ENCODE assay signal across 15 cellular contexts in the genomic region with DNA sequence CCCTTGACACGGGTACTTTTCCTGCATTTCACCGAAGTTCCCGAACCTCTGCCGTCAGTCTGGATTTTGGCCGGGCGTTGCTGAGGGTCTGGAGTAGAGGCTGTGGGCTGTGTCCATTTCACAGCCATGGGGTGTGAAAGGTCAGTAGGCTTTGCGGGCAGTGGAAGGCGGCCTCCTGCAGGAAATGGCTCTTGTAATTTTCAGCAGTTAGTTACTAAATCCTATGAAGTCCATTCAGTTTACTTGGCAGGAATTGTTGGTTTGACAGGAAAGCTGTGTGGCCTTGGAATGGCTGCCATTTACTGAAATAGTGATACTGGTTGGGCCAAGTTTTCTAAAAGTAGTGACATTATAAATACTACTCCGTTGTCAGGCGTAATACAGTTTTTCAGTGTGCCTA.
"Had no signal": no experiment of that assay in that cellular context is flagged by ENCODE, and none has a peak within 500 bp of the region (broad histone marks: within the 10 kb centered on the region; RNA-seq: fewer than 3 reads in every experiment).

No MANE protein-coding gene starts in this region.

- H3K36me3 ChIP-seq: cardiac muscle cell, neural progenitor cell had no signal

- H3K4me1 ChIP-seq: neural progenitor cell had no signal

- H3K4me1 Mint-ChIP-seq: neural progenitor cell had no signal

- H3K27me3 Mint-ChIP-seq: activated naive CD4-positive, alpha-beta T cell treated with anti-CD3 and anti-CD28 coated beads, Interleukin-2, amount 50 U/mL, for 24 hours; memory B cell; naive B cell; T-helper 17 cell had no signal

- H3K27ac Mint-ChIP-seq: activated naive CD4-positive, alpha-beta T cell treated with anti-CD3 and anti-CD28 coated beads, Interleukin-2, amount 50 U/mL, for 24 hours; memory B cell; neural progenitor cell; T-helper 17 cell had no signal

- ATAC-seq: activated T-cell treated with anti-CD3 and anti-CD28 coated beads, Interleukin-2, amount 50 U/mL, for 72 hours; stimulated activated naive CD8-positive, alpha-beta T cell treated with anti-CD3 and anti-CD28 coated beads, Interleukin-15, Interleukin-2, amounts not matched to agents 100 U/mL and 50 U/mL, for 24 hours; T-helper 17 cell had no signal

- DNase-seq: activated CD4-positive, CD25-positive, alpha-beta regulatory T cell treated with anti-CD3 and anti-CD28 coated beads, Interleukin-2, amount 50 U/mL, for 72 hours; activated gamma-delta T cell; activated T-cell treated with anti-CD3 and anti-CD28 coated beads, Interleukin-2, amount 50 U/mL, for 72 hours; mucosa of descending colon; naive B cell; stimulated activated CD4-positive, alpha-beta T cell treated with anti-CD3 and anti-CD28 coated beads, Interleukin-12 subunit alpha, Interleukin-12 subunit beta, amount 100 ng/mL, for 4 hours; stimulated activated CD4-positive, alpha-beta T cell treated with anti-CD3 and anti-CD28 coated beads, Interleukin-1b, Interleukin-23, amount 100 ng/mL, for 48 hours; stimulated activated CD8-positive, alpha-beta memory T cell treated with anti-CD3 and anti-CD28 coated beads, Interleukin-4, amount 100 ng/mL, for 48 hours; stimulated activated naive CD8-positive, alpha-beta T cell treated with anti-CD3 and anti-CD28 coated beads, Interleukin-15, Interleukin-2, amounts not matched to agents 100 U/mL and 50 U/mL, for 24 hours; T-helper 17 cell had no signal

- H3K4me3 ChIP-seq: cardiac muscle cell, mucosa of descending colon, neural progenitor cell had no signal

- H3K4me3 Mint-ChIP-seq: activated naive CD4-positive, alpha-beta T cell treated with anti-CD3 and anti-CD28 coated beads, Interleukin-2, amount 50 U/mL, for 24 hours; activated T-cell treated with anti-CD3 and anti-CD28 coated beads, Interleukin-2, amount 50 U/mL, for 72 hours; memory B cell; naive B cell; neural progenitor cell; T-helper 17 cell had no signal

- H3K9me3 ChIP-seq: mucosa of descending colon had no signal

- H3K9me3 Mint-ChIP-seq: activated naive CD4-positive, alpha-beta T cell treated with anti-CD3 and anti-CD28 coated beads, Interleukin-2, amount 50 U/mL, for 24 hours; memory B cell; naive B cell; neural progenitor cell had no signal

- H3K27me3 ChIP-seq: cardiac muscle cell, neural progenitor cell had no signal

- H3K27ac ChIP-seq: cardiac muscle cell, neural progenitor cell, VCaP had no signal
